Comparison of ENCODE assay signal across 8 cellular contexts in genomic region chr1:243254233-243254926, GRCh38. TPM values are rescaled to one million over a fixed set of nuclear protein-coding genes. Genes with fewer than 3 reads are reported as not detected.
A peak's percentile ranks its signal among the peaks of the same experiment; 100 is the strongest.
DNase-seq lines count a peak whose midpoint lies in the region; ATAC-seq and TF ChIP-seq lines count a peak whose summit lies in the region.

No MANE protein-coding gene starts in this region.

- H3K4me2 ChIP-seq in KMS-11, result peak overlapping the region; percentile 85

- DNase-seq in CMK (ENCODE audit: low read depth) (peak; percentile 66), SK-MEL-5 (ENCODE audit: low read depth, low spot score) (peak; percentile 47), heart left ventricle (peak; percentile 67 to 76 (median 74)), posterior cingulate gyrus (peak; percentile 33 to 92 (median 53))
- DNase-seq in activated naive CD8-positive, alpha-beta T cell treated with anti-CD3 and anti-CD28 coated beads, Interleukin-2, amount 50 U/mL, for 24 hours, result peak; percentile 69

- H3K4me1 ChIP-seq in KMS-11 (ENCODE audit: low read depth, poor library complexity, severe bottlenecking), result peaks cover 30% of the 10 kb centered on the region
- H3K4me1 ChIP-seq in heart left ventricle, result peaks cover 4 to 67% (median 44%) of the 10 kb centered on the region in 12 donors
- H3K4me1 ChIP-seq in urinary bladder (ENCODE audit: insufficient read depth), result no peaks in the 10 kb centered on the region

- no peaks in the 10 kb centered on the region for H3K9me3 ChIP-seq in heart left ventricle

- H3K4me3 ChIP-seq in KMS-11 (IDR thresholded peaks at IDR 0.05; ENCODE audit: insufficient read depth, low read depth, low read length) (peak overlapping the region; percentile 46), heart left ventricle (peak overlapping the region; percentile 72 to 100 (median 84)), urinary bladder (ENCODE audit: low read depth, low read length) (peak overlapping the region; percentile 81)

- H3K4me1 Mint-ChIP-seq in activated naive CD8-positive, alpha-beta T cell treated with anti-CD3 and anti-CD28 coated beads, Interleukin-2, amount 50 U/mL, for 24 hours, result peaks cover 32% of the 10 kb centered on the region

- peaks cover 59% of the 10 kb centered on the region; the same call in 1 of the 2 replicates for H3K79me2 ChIP-seq in KMS-11 (ENCODE audit: insufficient read depth, low read depth)

- H3K36me3 Mint-ChIP-seq in activated naive CD8-positive, alpha-beta T cell treated with anti-CD3 and anti-CD28 coated beads, Interleukin-2, amount 50 U/mL, for 24 hours (ENCODE audit: low read depth), result peaks cover 3% of the 10 kb centered on the region

- ATAC-seq in GM21526 (IDR thresholded peaks at IDR 0.05; ENCODE audit: low FRiP score, unreplicated experiment), result peak; percentile 26
- ATAC-seq in activated naive CD8-positive, alpha-beta T cell treated with anti-CD3 and anti-CD28 coated beads, Interleukin-2, amount 50 U/mL, for 24 hours, result peak; percentile 25
- ATAC-seq in heart left ventricle, result peak in 3 of 4 donors; percentile 10 to 34 (median 21)

- no peaks in the 10 kb centered on the region for H3K9me3 Mint-ChIP-seq in activated naive CD8-positive, alpha-beta T cell treated with anti-CD3 and anti-CD28 coated beads, Interleukin-2, amount 50 U/mL, for 24 hours

- H3K27ac Mint-ChIP-seq in activated naive CD8-positive, alpha-beta T cell treated with anti-CD3 and anti-CD28 coated beads, Interleukin-2, amount 50 U/mL, for 24 hours, result peak overlapping the region; percentile 95

- no peak for TF ChIP-seq POLR2A in heart left ventricle (IDR thresholded peaks at IDR 0.05)

- peak overlapping the region; percentile 69 for H3K9ac ChIP-seq in KMS-11

- WGBS in heart left ventricle, 4 donors, result 0 to 1% (median 1%) methylated on average over 24 to 50 of the region's 50 CpGs
- under 1% methylated on average over 50 of the region's 50 CpGs for WGBS in urinary bladder

- in situ Hi-C loops in SK-MEL-5 (cut with HindIII; ENCODE audit: low pct_unique_long_range_greater_than_20kb, low sequenced_read_pairs), result no loop called here

- peak overlapping the region; percentile 96 for H3K4me3 Mint-ChIP-seq in activated naive CD8-positive, alpha-beta T cell treated with anti-CD3 and anti-CD28 coated beads, Interleukin-2, amount 50 U/mL, for 24 hours

- H2AFZ ChIP-seq in KMS-11 (ENCODE audit: low read depth), result peak overlapping the region; percentile 86

- no peaks in the 10 kb centered on the region for H3K27me3 ChIP-seq in KMS-11 (ENCODE audit: insufficient read depth, low read depth)
- no peaks in the 10 kb centered on the region for H3K27me3 ChIP-seq in heart left ventricle

- intact Hi-C loops in heart left ventricle (cut with DNase I), result loop anchor here in 4 of 10 donors (5.0 to 10.0 kb wide), 5 partner anchors 42 to 1580 kb away; partner anchors contain the start of genes ADSS2 (in 1 of the 4) and COX20 (in 1 of the 4)
- intact Hi-C loops in posterior cingulate gyrus (cut with DNase I), result loop anchor here (2.0 kb wide), 1 partner anchor 62 kb away; no protein-coding TSS in a partner anchor

- H3K36me3 ChIP-seq in KMS-11 (ENCODE audit: insufficient read depth) (no peaks in the 10 kb centered on the region), heart left ventricle (no peaks in the 10 kb centered on the region), urinary bladder (ENCODE audit: insufficient read depth) (no peaks in the 10 kb centered on the region)

- no peaks in the 10 kb centered on the region for H3K27me3 Mint-ChIP-seq in activated naive CD8-positive, alpha-beta T cell treated with anti-CD3 and anti-CD28 coated beads, Interleukin-2, amount 50 U/mL, for 24 hours

- H4K20me1 ChIP-seq in KMS-11 (ENCODE audit: insufficient read depth), result no peaks in the 10 kb centered on the region

- no peak for TF ChIP-seq CTCF in KMS-11 (conservative IDR thresholded peaks at IDR 0.05; ENCODE audit: low read depth, low read length)
- TF ChIP-seq CTCF in heart left ventricle (IDR thresholded peaks at IDR 0.05), result peak in 1 of 12 donors; percentile 11

- H3K27ac ChIP-seq in KMS-11 (peak overlapping the region; percentile 78), heart left ventricle (peak overlapping the region; percentile 93 to 98 (median 96)), urinary bladder (ENCODE audit: low read depth) (peak overlapping the region; percentile 88)

RNA-seq across cellular contexts. Expression of gene CEP170, which starts 0.7 kb away (rescaled TPM):
- 101 and 107 TPM in 2 replicates for total RNA-seq in SK-MEL-5 (2014; rRNA removed; shearing (Covaris generic))
- 46.9 and 76.4 TPM in 2 replicates for polyA plus RNA-seq in SK-MEL-5 (2015; cell fraction: cytosol; rRNA removed)
- 186 and 189 TPM in 2 replicates for polyA plus RNA-seq in SK-MEL-5 (2015; cell fraction: nucleus; rRNA removed)
- total RNA-seq in heart left ventricle (10 to 100 TPM; 27.2 to 70.3 (median 42.7) TPM), urinary bladder (163 TPM)
- polyA plus RNA-seq in heart left ventricle (10 to 100 TPM in 1 of 2 donors, 1 to 10 TPM in 1; 9.7 to 16.6 TPM), urinary bladder (16.2 TPM)

RNA-seq across cellular contexts. Expression of gene SDCCAG8, which starts 1.5 kb away (rescaled TPM):
- 23.6 and 30.4 TPM in 2 replicates for total RNA-seq in SK-MEL-5 (2014; rRNA removed; shearing (Covaris generic))
- 26.6 and 30.4 TPM in 2 replicates for polyA plus RNA-seq in SK-MEL-5 (2015; cell fraction: cytosol; rRNA removed)
- 18.6 and 28.5 TPM in 2 replicates for polyA plus RNA-seq in SK-MEL-5 (2015; cell fraction: nucleus; rRNA removed)
- total RNA-seq in heart left ventricle (10 to 100 TPM; 16.7 to 36.6 (median 23.6) TPM), urinary bladder (85.5 TPM)
- polyA plus RNA-seq in heart left ventricle (10 to 100 TPM in 1 of 2 donors, 1 to 10 TPM in 1; 7.8 to 12.8 TPM), urinary bladder (19.0 TPM)

Comparison
In these comparisons a context has a peak if more than half of its experiments do, and no peak if none do; other contexts are left out.
1. Peak in every context shown above with its lines: DNase-seq, ATAC-seq, H3K4me3 ChIP-seq and H3K27ac ChIP-seq.